Comparison of ENCODE assay signal across 13 cellular contexts in the genomic region with DNA sequence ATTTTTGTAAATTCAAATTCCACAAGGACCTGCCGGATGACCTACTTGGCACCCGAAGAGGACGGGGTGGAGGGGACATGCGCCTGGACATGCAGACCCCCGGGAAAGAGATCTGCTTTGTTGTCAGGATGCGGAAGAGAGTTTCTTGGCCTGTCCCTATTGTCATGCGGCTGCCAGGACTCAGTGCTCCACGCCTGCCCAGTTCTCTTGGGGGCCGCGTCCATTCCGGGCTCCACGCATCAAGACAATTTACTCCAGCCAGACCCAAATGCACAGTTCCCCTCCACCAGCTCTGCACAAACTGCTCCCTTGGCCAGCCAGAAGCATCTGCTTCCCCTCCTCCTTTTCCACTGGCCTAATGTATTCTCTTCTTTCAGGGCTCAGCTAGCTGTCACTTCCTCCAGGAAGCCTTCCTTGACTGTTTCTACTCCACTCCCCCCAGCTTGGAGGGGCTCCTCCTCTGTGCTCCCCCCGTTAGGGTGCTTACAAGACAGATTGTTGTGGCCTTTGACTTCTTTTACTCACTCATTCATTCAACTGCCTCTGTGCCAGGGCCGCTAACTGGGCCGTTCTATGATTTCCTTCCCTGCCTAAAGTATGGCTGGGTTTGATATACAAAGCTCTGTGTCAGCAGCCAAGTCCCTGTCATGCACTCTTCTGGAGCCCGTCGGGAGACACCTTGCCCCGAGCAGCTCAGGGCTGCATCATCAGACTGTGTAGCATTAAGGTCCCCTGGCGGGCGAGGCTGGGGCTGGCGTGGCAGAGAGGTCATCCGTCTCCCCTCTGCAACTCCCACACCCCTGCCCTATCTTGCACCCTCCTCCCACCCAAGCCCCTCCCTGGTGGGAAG. TPM values are rescaled to one million over a fixed set of nuclear protein-coding genes. Genes with fewer than 3 reads are reported as not detected.
DNase-seq lines count a peak whose midpoint lies in the region; ATAC-seq and TF ChIP-seq lines count a peak whose summit lies in the region.
"Had no signal": no experiment of that assay in that cellular context is flagged by ENCODE, and none has a peak within 500 bp of the region (broad histone marks: within the 10 kb centered on the region; RNA-seq: fewer than 3 reads in every experiment).

No MANE protein-coding gene starts in this region.

- peaks cover 36% of the 10 kb centered on the region for H3K4me1 ChIP-seq in Panc1 (ENCODE audit: control insufficient read depth, insufficient read depth, low read length)
- H3K4me1 ChIP-seq: ascending aorta had no signal

- in situ Hi-C loops in Panc1 (cut with HindIII; ENCODE audit: low pct_unique_long_range_greater_than_20kb, low sequenced_read_pairs) = no loop called here

- intact Hi-C loops in Panc1 (cut with micrococcal nuclease; ENCODE audit: unreplicated experiment) = no loop called here

- no TSS peak for BruUV-seq in Panc1 (replicated peaks; lab: Mats Ljungman, UMichigan)

- no peaks in the 10 kb centered on the region for H3K27me3 ChIP-seq in Panc1 (ENCODE audit: control insufficient read depth, insufficient read depth, low read length)

- H3K4me3 ChIP-seq in GM12865 (ENCODE audit: low read depth, low read length) (no peak overlapping the region), Panc1 (ENCODE audit: low read depth in 2 of 2, low read length in 2 of 2) (no peak overlapping the region), foreskin fibroblast (ENCODE audit: low read depth in 1 of 2, low read length in 2 of 2) (no peak overlapping the region)
- H3K4me3 ChIP-seq: ascending aorta had no signal

- H3K4me3 Mint-ChIP-seq in nephron progenitor cell = peak overlapping the region; percentile 1
- H3K4me3 Mint-ChIP-seq: naive B cell had no signal

- TF ChIP-seq CTCF in GM12865 (IDR thresholded peaks at IDR 0.05; ENCODE audit: insufficient read depth, low read depth, low read length, missing control alignments) (no peak), Panc1 (IDR thresholded peaks at IDR 0.05) (no peak), foreskin fibroblast (IDR thresholded peaks at IDR 0.05; ENCODE audit: low read depth, low read length) (peak; percentile 19), nephron progenitor cell (IDR thresholded peaks at IDR 0.05) (no peak)

- peaks cover 58% of the 10 kb centered on the region for H3K4me1 Mint-ChIP-seq in nephron progenitor cell

- H3K9me3 Mint-ChIP-seq in nephron progenitor cell = no peaks in the 10 kb centered on the region
- H3K9me3 Mint-ChIP-seq: naive B cell had no signal

- no peaks in the 10 kb centered on the region for H3K36me3 ChIP-seq in Panc1 (ENCODE audit: control insufficient read depth, insufficient read depth, low read length)
- H3K36me3 ChIP-seq: ascending aorta had no signal

- no peaks in the 10 kb centered on the region for H3K9me3 ChIP-seq in Panc1 (ENCODE audit: control insufficient read depth, insufficient read depth, low read depth, low read length)
- H3K9me3 ChIP-seq: ascending aorta had no signal

- peak; percentile 36; the same call in 1 of the 2 replicates for ATAC-seq in Panc1
- ATAC-seq in GM21717 (IDR thresholded peaks at IDR 0.05; ENCODE audit: unreplicated experiment) = no peak

- DNase-seq in GM12865 (ENCODE audit: low read depth) = peak; percentile 16
- no peak for DNase-seq in Panc1 (ENCODE audit: low read depth, low spot score)
- DNase-seq in foreskin fibroblast = peak; percentile 67 to 75
- DNase-seq in nephron progenitor cell = peak; percentile 54
- no peak for DNase-seq in NCI-H2171 treated with DMSO at 0.1 percent for 48 hours (lab: John Stamatoyannopoulos, UW)
- DNase-seq in activated CD4-positive, alpha-beta T cell treated with anti-CD3 and anti-CD28 coated beads for 1 hour = no peak
- no peak for DNase-seq in stimulated activated CD4-positive, alpha-beta T cell treated with anti-CD3 and anti-CD28 coated beads, Interleukin-12 subunit alpha, Interleukin-12 subunit beta, amount 100 ng/mL, for 4 hours
- DNase-seq: activated CD8-positive, alpha-beta memory T cell treated with anti-CD3 and anti-CD28 coated beads, Interleukin-2, amount 50 U/mL, for 4 hours; DND-41; naive B cell; NCI-H2081 had no signal

- H3K27ac Mint-ChIP-seq in nephron progenitor cell = no peak overlapping the region

- CTCF ChIA-PET in Panc1 (lab: Charles Lee) = no interaction called here

- POLR2A ChIA-PET in Panc1 (lab: Charles Lee) = interaction anchor here (0.6 kb wide), 1 partner anchor 62 kb away, joined by 16 read pairs; no protein-coding TSS in a partner anchor

- no peak overlapping the region for H3K27ac ChIP-seq in Panc1 (ENCODE audit: low read length)
- H3K27ac ChIP-seq: ascending aorta had no signal

- H3K27me3 Mint-ChIP-seq in nephron progenitor cell (ENCODE audit: low read depth, poor library complexity) = peaks cover 46% of the 10 kb centered on the region

- H3K36me3 Mint-ChIP-seq in nephron progenitor cell (ENCODE audit: low read depth) = no peaks in the 10 kb centered on the region
- H3K36me3 Mint-ChIP-seq: naive B cell had no signal

RNA-seq across cellular contexts. Expression of a gene that starts 6.6 kb away (rescaled TPM):
- total RNA-seq in Panc1 (2021; ENCODE audit: unreplicated experiment) = 16.3 TPM
- 16.6 TPM for polyA plus RNA-seq in Panc1 (2012; ENCODE audit: insufficient read length)
- total RNA-seq: ascending aorta had no signal

RNA-seq across cellular contexts. Expression of a gene that starts 35.8 kb away (rescaled TPM):
- not detected for total RNA-seq in Panc1 (2021; ENCODE audit: unreplicated experiment)
- polyA plus RNA-seq in Panc1 (2012; ENCODE audit: insufficient read length) = 0.13 TPM
- total RNA-seq: ascending aorta had no signal

Comparison
In these comparisons a context has a peak if more than half of its experiments do, and no peak if none do; other contexts are left out.
1. DNase-seq: peak in GM12865 (single experiment), foreskin fibroblast (2 of 2) and nephron progenitor cell (single experiment); none in Panc1 (single experiment), NCI-H2171 treated with DMSO at 0.1 percent for 48 hours (single experiment), activated CD4-positive, alpha-beta T cell treated with anti-CD3 and anti-CD28 coated beads for 1 hour (single experiment) and stimulated activated CD4-positive, alpha-beta T cell treated with anti-CD3 and anti-CD28 coated beads, Interleukin-12 subunit alpha, Interleukin-12 subunit beta, amount 100 ng/mL, for 4 hours (single experiment).